ENCODE assay signal across 1 cellular context in the genomic region with DNA sequence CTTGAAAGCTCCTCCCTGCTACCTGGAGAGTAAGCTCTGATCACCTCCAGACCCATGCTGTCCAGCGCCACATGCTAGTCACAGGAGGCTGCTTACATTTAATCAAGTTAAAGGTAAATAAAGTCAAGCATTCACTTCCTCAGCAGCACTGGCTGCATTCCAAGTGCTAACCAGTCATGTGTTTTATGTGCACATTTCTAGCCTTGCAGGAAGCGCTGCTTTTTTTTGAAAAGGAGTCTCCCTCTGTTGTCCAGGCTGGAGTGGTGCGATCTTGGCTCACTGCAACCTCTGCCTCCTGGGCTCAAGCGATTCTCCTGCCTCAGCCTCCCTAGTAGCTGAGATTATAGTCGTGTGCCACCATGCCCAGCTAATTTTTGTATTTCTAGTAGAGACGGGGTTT.
TF ChIP-seq lines count a peak whose summit lies in the region.

No MANE protein-coding gene starts in this region.

TF ChIP-seq in GM23338, 12 proteins besides CTCF, POLR2A, EP300 and RAD21 (continued from another document):
- TF ChIP-seq, protein P1, sequence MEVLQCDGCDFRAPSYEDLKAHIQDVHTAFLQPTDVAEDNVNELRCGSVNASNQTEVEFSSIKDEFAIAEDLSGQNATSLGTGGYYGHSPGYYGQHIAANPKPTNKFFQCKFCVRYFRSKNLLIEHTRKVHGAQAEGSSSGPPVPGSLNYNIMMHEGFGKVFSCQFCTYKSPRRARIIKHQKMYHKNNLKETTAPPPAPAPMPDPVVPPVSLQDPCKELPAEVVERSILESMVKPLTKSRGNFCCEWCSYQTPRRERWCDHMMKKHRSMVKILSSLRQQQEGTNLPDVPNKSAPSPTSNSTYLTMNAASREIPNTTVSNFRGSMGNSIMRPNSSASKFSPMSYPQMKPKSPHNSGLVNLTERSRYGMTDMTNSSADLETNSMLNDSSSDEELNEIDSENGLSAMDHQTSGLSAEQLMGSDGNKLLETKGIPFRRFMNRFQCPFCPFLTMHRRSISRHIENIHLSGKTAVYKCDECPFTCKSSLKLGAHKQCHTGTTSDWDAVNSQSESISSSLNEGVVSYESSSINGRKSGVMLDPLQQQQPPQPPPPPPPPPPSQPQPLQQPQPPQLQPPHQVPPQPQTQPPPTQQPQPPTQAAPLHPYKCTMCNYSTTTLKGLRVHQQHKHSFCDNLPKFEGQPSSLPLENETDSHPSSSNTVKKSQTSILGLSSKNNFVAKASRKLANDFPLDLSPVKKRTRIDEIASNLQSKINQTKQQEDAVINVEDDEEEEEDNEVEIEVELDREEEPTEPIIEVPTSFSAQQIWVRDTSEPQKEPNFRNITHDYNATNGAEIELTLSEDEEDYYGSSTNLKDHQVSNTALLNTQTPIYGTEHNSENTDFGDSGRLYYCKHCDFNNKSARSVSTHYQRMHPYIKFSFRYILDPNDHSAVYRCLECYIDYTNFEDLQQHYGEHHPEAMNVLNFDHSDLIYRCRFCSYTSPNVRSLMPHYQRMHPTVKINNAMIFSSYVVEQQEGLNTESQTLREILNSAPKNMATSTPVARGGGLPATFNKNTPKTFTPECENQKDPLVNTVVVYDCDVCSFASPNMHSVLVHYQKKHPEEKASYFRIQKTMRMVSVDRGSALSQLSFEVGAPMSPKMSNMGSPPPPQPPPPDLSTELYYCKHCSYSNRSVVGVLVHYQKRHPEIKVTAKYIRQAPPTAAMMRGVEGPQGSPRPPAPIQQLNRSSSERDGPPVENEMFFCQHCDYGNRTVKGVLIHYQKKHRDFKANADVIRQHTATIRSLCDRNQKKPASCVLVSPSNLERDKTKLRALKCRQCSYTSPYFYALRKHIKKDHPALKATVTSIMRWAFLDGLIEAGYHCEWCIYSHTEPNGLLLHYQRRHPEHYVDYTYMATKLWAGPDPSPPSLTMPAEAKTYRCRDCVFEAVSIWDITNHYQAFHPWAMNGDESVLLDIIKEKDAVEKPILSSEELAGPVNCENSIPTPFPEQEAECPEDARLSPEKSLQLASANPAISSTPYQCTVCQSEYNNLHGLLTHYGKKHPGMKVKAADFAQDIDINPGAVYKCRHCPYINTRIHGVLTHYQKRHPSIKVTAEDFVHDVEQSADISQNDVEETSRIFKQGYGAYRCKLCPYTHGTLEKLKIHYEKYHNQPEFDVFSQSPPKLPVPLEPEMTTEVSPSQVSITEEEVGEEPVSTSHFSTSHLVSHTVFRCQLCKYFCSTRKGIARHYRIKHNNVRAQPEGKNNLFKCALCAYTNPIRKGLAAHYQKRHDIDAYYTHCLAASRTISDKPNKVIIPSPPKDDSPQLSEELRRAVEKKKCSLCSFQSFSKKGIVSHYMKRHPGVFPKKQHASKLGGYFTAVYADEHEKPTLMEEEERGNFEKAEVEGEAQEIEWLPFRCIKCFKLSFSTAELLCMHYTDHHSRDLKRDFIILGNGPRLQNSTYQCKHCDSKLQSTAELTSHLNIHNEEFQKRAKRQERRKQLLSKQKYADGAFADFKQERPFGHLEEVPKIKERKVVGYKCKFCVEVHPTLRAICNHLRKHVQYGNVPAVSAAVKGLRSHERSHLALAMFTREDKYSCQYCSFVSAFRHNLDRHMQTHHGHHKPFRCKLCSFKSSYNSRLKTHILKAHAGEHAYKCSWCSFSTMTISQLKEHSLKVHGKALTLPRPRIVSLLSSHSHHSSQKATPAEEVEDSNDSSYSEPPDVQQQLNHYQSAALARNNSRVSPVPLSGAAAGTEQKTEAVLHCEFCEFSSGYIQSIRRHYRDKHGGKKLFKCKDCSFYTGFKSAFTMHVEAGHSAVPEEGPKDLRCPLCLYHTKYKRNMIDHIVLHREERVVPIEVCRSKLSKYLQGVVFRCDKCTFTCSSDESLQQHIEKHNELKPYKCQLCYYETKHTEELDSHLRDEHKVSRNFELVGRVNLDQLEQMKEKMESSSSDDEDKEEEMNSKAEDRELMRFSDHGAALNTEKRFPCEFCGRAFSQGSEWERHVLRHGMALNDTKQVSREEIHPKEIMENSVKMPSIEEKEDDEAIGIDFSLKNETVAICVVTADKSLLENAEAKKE (CRISPR knock-in tag; IDR thresholded peaks at IDR 0.05) = no peak
TF ChIP-seq in GM23338: peak in this region for 0.
